In genomic region chr20:49853640-49854039, GRCh38 we compare ENCODE assay signal across 10 cellular contexts. TPM values are rescaled to one million over a fixed set of nuclear protein-coding genes. Genes with fewer than 3 reads are reported as not detected.
DNase-seq lines count a peak whose midpoint lies in the region; ATAC-seq and TF ChIP-seq lines count a peak whose summit lies in the region.
"Had no signal": no experiment of that assay in that cellular context is flagged by ENCODE, and none has a peak within 500 bp of the region (broad histone marks: within the 10 kb centered on the region; RNA-seq: fewer than 3 reads in every experiment).

No MANE protein-coding gene starts in this region.

- H3K27ac ChIP-seq in CD4-positive, CD25-positive, alpha-beta regulatory T cell (ENCODE audit: insufficient read depth, low read length, poor library complexity, severe bottlenecking), result no peak overlapping the region
- H3K27ac ChIP-seq: pancreas had no signal

- H3K4me3 Mint-ChIP-seq in CD4-positive, CD25-positive, alpha-beta regulatory T cell, result no peak overlapping the region
- H3K4me3 Mint-ChIP-seq in chondrocyte (ENCODE audit: unreplicated experiment), result no peak overlapping the region
- no peak overlapping the region for H3K4me3 Mint-ChIP-seq in progenitor cell of endocrine pancreas (ENCODE audit: low read depth)

- H3K9me3 Mint-ChIP-seq in CD4-positive, CD25-positive, alpha-beta regulatory T cell, result no peaks in the 10 kb centered on the region
- H3K9me3 Mint-ChIP-seq in chondrocyte (ENCODE audit: low read depth), result no peaks in the 10 kb centered on the region
- H3K9me3 Mint-ChIP-seq in progenitor cell of endocrine pancreas (ENCODE audit: low read depth), result no peaks in the 10 kb centered on the region

- H3K4me1 Mint-ChIP-seq in CD4-positive, CD25-positive, alpha-beta regulatory T cell, result peaks cover 17 to 34% (median 21%) of the 10 kb centered on the region in 4 donors
- H3K4me1 Mint-ChIP-seq in chondrocyte (ENCODE audit: low read depth) (peaks cover 56% of the 10 kb centered on the region), progenitor cell of endocrine pancreas (ENCODE audit: low read depth) (peaks cover 2% of the 10 kb centered on the region)

- H3K36me3 Mint-ChIP-seq in CD4-positive, CD25-positive, alpha-beta regulatory T cell, result peaks cover 41% of the 10 kb centered on the region
- H3K36me3 Mint-ChIP-seq in chondrocyte (ENCODE audit: low read depth), result peaks cover 10% of the 10 kb centered on the region
- H3K36me3 Mint-ChIP-seq in progenitor cell of endocrine pancreas (ENCODE audit: insufficient read depth), result peaks cover 4% of the 10 kb centered on the region

- peaks cover 18% of the 10 kb centered on the region for H3K4me1 ChIP-seq in CD4-positive, CD25-positive, alpha-beta regulatory T cell (ENCODE audit: control insufficient read depth, insufficient read depth, low read length, poor library complexity, severe bottlenecking)
- H3K4me1 ChIP-seq: pancreas had no signal

- no peaks in the 10 kb centered on the region for H3K27me3 Mint-ChIP-seq in CD4-positive, CD25-positive, alpha-beta regulatory T cell
- H3K27me3 Mint-ChIP-seq in chondrocyte (ENCODE audit: low read depth), result no peaks in the 10 kb centered on the region
- no peaks in the 10 kb centered on the region for H3K27me3 Mint-ChIP-seq in progenitor cell of endocrine pancreas

- no peaks in the 10 kb centered on the region for H3K9me3 ChIP-seq in CD4-positive, CD25-positive, alpha-beta regulatory T cell (ENCODE audit: control insufficient read depth in 2 of 2, low read length in 2 of 2)
- H3K9me3 ChIP-seq: pancreas had no signal

- peak overlapping the region; percentile 62 to 78 (median 75) for H3K27ac Mint-ChIP-seq in CD4-positive, CD25-positive, alpha-beta regulatory T cell
- peak overlapping the region; percentile 88 for H3K27ac Mint-ChIP-seq in chondrocyte (ENCODE audit: unreplicated experiment)
- no peak overlapping the region for H3K27ac Mint-ChIP-seq in progenitor cell of endocrine pancreas

- no peak for DNase-seq in CD4-positive, CD25-positive, alpha-beta regulatory T cell
- DNase-seq in NCI-H2107 treated with DMSO at 0.1 percent for 48 hours (lab: John Stamatoyannopoulos, UW; ENCODE audit: unreplicated experiment), result peak; percentile 26
- no peak for DNase-seq in chondrocyte (ENCODE audit: low spot score)
- DNase-seq in midbrain (lab: John Stamatoyannopoulos, UW), result peak; percentile 12
- DNase-seq in progenitor cell of endocrine pancreas (ENCODE audit: low spot score, unreplicated experiment), result no peak
- DNase-seq in left lobe of liver (ENCODE audit: low spot score), result no peak
- DNase-seq: pancreas; stimulated activated naive CD4-positive, alpha-beta T cell treated with Interleukin-2 at 50 U/mL for 16 hours had no signal

- no peak for TF ChIP-seq CTCF in chondrocyte (IDR thresholded peaks at IDR 0.05)
- no peak for TF ChIP-seq CTCF in progenitor cell of endocrine pancreas (IDR thresholded peaks at IDR 0.05; ENCODE audit: unreplicated experiment)

- ATAC-seq in CD4-positive, CD25-positive, alpha-beta regulatory T cell (ENCODE audit: low read depth in 2 of 2), result no peak
- ATAC-seq in GM19455 (IDR thresholded peaks at IDR 0.05; ENCODE audit: unreplicated experiment), result no peak
- ATAC-seq in left lobe of liver, result no peak
- ATAC-seq in HG03378 (IDR thresholded peaks at IDR 0.05; ENCODE audit: unreplicated experiment), result no peak

- no peak overlapping the region for H3K4me3 ChIP-seq in CD4-positive, CD25-positive, alpha-beta regulatory T cell (ENCODE audit: low read depth, low read length)
- H3K4me3 ChIP-seq: pancreas had no signal

- peaks cover 71% of the 10 kb centered on the region for H3K36me3 ChIP-seq in CD4-positive, CD25-positive, alpha-beta regulatory T cell (ENCODE audit: control insufficient read depth, insufficient read depth, low read length)
- H3K36me3 ChIP-seq: pancreas had no signal

- no peaks in the 10 kb centered on the region for H3K27me3 ChIP-seq in CD4-positive, CD25-positive, alpha-beta regulatory T cell (ENCODE audit: control insufficient read depth, insufficient read depth, low read length)
- H3K27me3 ChIP-seq: pancreas had no signal

RNA-seq across cellular contexts. Expression of gene SLC9A8, which starts 41.0 kb away (rescaled TPM):
- total RNA-seq in CD4-positive, CD25-positive, alpha-beta regulatory T cell, result 47.4 TPM
- 1 to 10 TPM; 4.9 to 8.7 (median 7.0) TPM for polyA plus RNA-seq in CD4-positive, CD25-positive, alpha-beta regulatory T cell
- total RNA-seq in chondrocyte (5.2 to 7.6 TPM (median 6.2 TPM) in 3 replicates), progenitor cell of endocrine pancreas (9.9 and 11.4 TPM in 2 replicates), left lobe of liver (8.6 TPM)

Comparison
In these comparisons a context has a peak if more than half of its experiments do, and no peak if none do; other contexts are left out.
1. DNase-seq: peak in NCI-H2107 treated with DMSO at 0.1 percent for 48 hours (single experiment) and midbrain (single experiment); none in CD4-positive, CD25-positive, alpha-beta regulatory T cell (0 of 3), chondrocyte (single experiment), progenitor cell of endocrine pancreas (single experiment) and left lobe of liver (single experiment).